27 cellular contexts compared by ENCODE assay signal in genomic region chr10:28314211-28314610, GRCh38. TPM values are rescaled to one million over a fixed set of nuclear protein-coding genes. Genes with fewer than 3 reads are reported as not detected.
DNase-seq lines count a peak whose midpoint lies in the region; ATAC-seq, FAIRE-seq and TF ChIP-seq lines count a peak whose summit lies in the region.
"Had no signal": no experiment of that assay in that cellular context is flagged by ENCODE, and none has a peak within 500 bp of the region (broad histone marks: within the 10 kb centered on the region; RNA-seq: fewer than 3 reads in every experiment).

No MANE protein-coding gene starts in this region.

- H3K4me1 Mint-ChIP-seq in astrocyte (ENCODE audit: low read depth, unreplicated experiment) (peaks cover 5% of the 10 kb centered on the region), neural progenitor cell (peaks cover 4% of the 10 kb centered on the region)

- CTCF ChIA-PET in A673 (lab: Charles Lee), result no interaction called here

- in situ Hi-C loops in transverse colon (cut with MboI; ENCODE audit: low pct_ligation_motif_present in 1 of 4, low pct_unique_long_range_greater_than_20kb in 1 of 4, low sequenced_read_pairs in 3 of 4), result no loop called here

- peak; percentile 28 for DNase-seq in A673 (ENCODE audit: low spot score)
- DNase-seq in astrocyte (ENCODE audit: low read depth), result no peak
- peak; percentile 45 for DNase-seq in neural progenitor cell (ENCODE audit: low spot score)
- no peak for DNase-seq in transverse colon
- no peak for DNase-seq in NCI-H1436 treated with DMSO at 0.1 percent for 48 hours (lab: John Stamatoyannopoulos, UW)
- DNase-seq: ACHN; BE2C; C1 segment of cervical spinal cord; CD4-positive, alpha-beta memory T cell; CD4-positive, CD25-positive, alpha-beta regulatory T cell; CD8-positive, alpha-beta memory T cell; COR-L47; DMS 273 treated with DMSO at 0.1 percent for 48 hours; DMS153; DMS53; DMS79; DND-41; EL; GDM1 had no signal

- FAIRE-seq in astrocyte (lab: Jason Lieb, UNC), result peak; percentile 17
- FAIRE-seq: A549, GM12878, GM12892, GM18507 had no signal

- no peak for TF ChIP-seq CTCF in A673 (conservative IDR thresholded peaks at IDR 0.05; ENCODE audit: low read depth, low read length)
- no peak for TF ChIP-seq CTCF in astrocyte (IDR thresholded peaks at IDR 0.05; ENCODE audit: insufficient read depth, low read depth, low read length)
- no peak for TF ChIP-seq CTCF in neural progenitor cell (IDR thresholded peaks at IDR 0.05)
- no peak for TF ChIP-seq CTCF in transverse colon (IDR thresholded peaks at IDR 0.05)

- H4K20me1 ChIP-seq in astrocyte (ENCODE audit: insufficient read depth, low read length) (no peaks in the 10 kb centered on the region), neural progenitor cell (ENCODE audit: low read depth) (no peaks in the 10 kb centered on the region)
- H4K20me1 ChIP-seq: BLaER1 had no signal

- no peak for ATAC-seq in GM21367 (IDR thresholded peaks at IDR 0.05; ENCODE audit: unreplicated experiment)
- ATAC-seq: A549, GM12878 had no signal

- H3K27ac Mint-ChIP-seq in astrocyte (ENCODE audit: unreplicated experiment) (no peak overlapping the region), neural progenitor cell (peak overlapping the region; percentile 3)
- H3K27ac Mint-ChIP-seq: CD4-positive, CD25-positive, alpha-beta regulatory T cell had no signal

- no peaks in the 10 kb centered on the region for H3K36me3 ChIP-seq in A673 (ENCODE audit: insufficient read depth, low read length, poor library complexity, severe bottlenecking)
- no peaks in the 10 kb centered on the region for H3K36me3 ChIP-seq in astrocyte (ENCODE audit: insufficient read depth, low read length)
- no peaks in the 10 kb centered on the region for H3K36me3 ChIP-seq in neural progenitor cell
- H3K36me3 ChIP-seq in transverse colon, result no peaks in the 10 kb centered on the region
- H3K36me3 ChIP-seq: BE2C, BLaER1 had no signal

- no peak for TF ChIP-seq EP300 in transverse colon (IDR thresholded peaks at IDR 0.05; ENCODE audit: low read depth)

- no peaks in the 10 kb centered on the region for H3K79me2 ChIP-seq in astrocyte (ENCODE audit: insufficient read depth, low read length)
- H3K79me2 ChIP-seq in neural progenitor cell (ENCODE audit: low read depth), result no peaks in the 10 kb centered on the region

- H3K27me3 Mint-ChIP-seq in astrocyte (ENCODE audit: low read depth, unreplicated experiment), result no peaks in the 10 kb centered on the region
- peaks cover 6% of the 10 kb centered on the region for H3K27me3 Mint-ChIP-seq in neural progenitor cell (ENCODE audit: insufficient read depth, low read depth)
- H3K27me3 Mint-ChIP-seq: CD4-positive, alpha-beta memory T cell; CD8-positive, alpha-beta memory T cell had no signal

- no peaks in the 10 kb centered on the region for H3K36me3 Mint-ChIP-seq in astrocyte (ENCODE audit: low read depth, unreplicated experiment)
- no peaks in the 10 kb centered on the region for H3K36me3 Mint-ChIP-seq in neural progenitor cell

- H3K4me2 ChIP-seq in astrocyte (ENCODE audit: low read length) (no peak overlapping the region), neural progenitor cell (no peak overlapping the region)
- H3K4me2 ChIP-seq: A549, BLaER1 had no signal

- H3K27ac ChIP-seq in A673 (ENCODE audit: low read depth, low read length, poor library complexity, severe bottlenecking) (no peak overlapping the region), astrocyte (ENCODE audit: low read depth, low read length) (no peak overlapping the region), neural progenitor cell (no peak overlapping the region), transverse colon (no peak overlapping the region)
- H3K27ac ChIP-seq: 22Rv1, A549, BLaER1 had no signal

- no TSS peak for BruUV-seq in A673 (replicated peaks; lab: Mats Ljungman, UMichigan)

- H3K4me1 ChIP-seq in A673 (ENCODE audit: insufficient read depth, low read length, poor library complexity, severe bottlenecking), result no peaks in the 10 kb centered on the region
- H3K4me1 ChIP-seq in astrocyte (ENCODE audit: insufficient read depth, low read length), result no peaks in the 10 kb centered on the region
- no peaks in the 10 kb centered on the region for H3K4me1 ChIP-seq in neural progenitor cell
- H3K4me1 ChIP-seq in transverse colon, result no peaks in the 10 kb centered on the region
- H3K4me1 ChIP-seq: A549, BE2C had no signal

- POLR2A ChIA-PET in A673 (lab: Charles Lee; ENCODE audit: low non-redundant PET), result no interaction called here

- TF ChIP-seq POLR2A in transverse colon (IDR thresholded peaks at IDR 0.05), result no peak

- H3K9me3 Mint-ChIP-seq in astrocyte (ENCODE audit: unreplicated experiment) (no peaks in the 10 kb centered on the region), neural progenitor cell (no peaks in the 10 kb centered on the region)
- H3K9me3 Mint-ChIP-seq: CD4-positive, CD25-positive, alpha-beta regulatory T cell had no signal

- H3K9ac ChIP-seq in astrocyte (ENCODE audit: low read length) (no peak overlapping the region), neural progenitor cell (no peak overlapping the region)
- H3K9ac ChIP-seq: BLaER1 had no signal

- H3K27me3 ChIP-seq in A673 (replicated peaks; ENCODE audit: insufficient read depth, low read depth, low read length, poor library complexity) (no peaks in the 10 kb centered on the region), astrocyte (ENCODE audit: insufficient read depth, low read length) (no peaks in the 10 kb centered on the region), neural progenitor cell (no peaks in the 10 kb centered on the region), transverse colon (no peaks in the 10 kb centered on the region)
- H3K27me3 ChIP-seq: BE2C, BLaER1 had no signal

- H2AFZ ChIP-seq in astrocyte (ENCODE audit: low read depth, low read length) (no peak overlapping the region), neural progenitor cell (replicated peaks) (no peak overlapping the region)

- H3K9me3 ChIP-seq in A673 (ENCODE audit: low read depth, low read length, poor library complexity, severe bottlenecking), result no peaks in the 10 kb centered on the region
- H3K9me3 ChIP-seq in astrocyte (ENCODE audit: insufficient read depth, low read depth, low read length), result no peaks in the 10 kb centered on the region
- no peaks in the 10 kb centered on the region for H3K9me3 ChIP-seq in neural progenitor cell (ENCODE audit: low read depth)
- no peaks in the 10 kb centered on the region for H3K9me3 ChIP-seq in transverse colon
- H3K9me3 ChIP-seq: BE2C had no signal

- H3K4me3 Mint-ChIP-seq in astrocyte (ENCODE audit: unreplicated experiment), result no peak overlapping the region
- H3K4me3 Mint-ChIP-seq in neural progenitor cell, result no peak overlapping the region
- H3K4me3 Mint-ChIP-seq: CD14-positive monocyte; CD4-positive, alpha-beta memory T cell; CD4-positive, CD25-positive, alpha-beta regulatory T cell; CD8-positive, alpha-beta memory T cell had no signal

- no peaks in the 10 kb centered on the region for H3F3A ChIP-seq in neural progenitor cell (ENCODE audit: low read depth)

- intact Hi-C loops in A673 (cut with micrococcal nuclease; ENCODE audit: unreplicated experiment), result no loop called here
- intact Hi-C loops in transverse colon (cut with DNase I; ENCODE audit: low total_unique reads), result no loop called here

- WGBS in transverse colon (ENCODE audit: low coverage in 1 of 2), 2 donors, result 86 to 88% methylated on average over 5 of the region's 5 CpGs

- H3K4me3 ChIP-seq in A673 (ENCODE audit: low read depth, low read length, poor library complexity, severe bottlenecking) (no peak overlapping the region), astrocyte (ENCODE audit: insufficient read depth, low read depth, low read length) (no peak overlapping the region), neural progenitor cell (no peak overlapping the region), transverse colon (no peak overlapping the region)
- H3K4me3 ChIP-seq: A549, BLaER1, GM12878 had no signal

RNA-seq across cellular contexts. Expression of gene MPP7, which starts 11.3 kb away (rescaled TPM):
- total RNA-seq in A673 (2021) (1.5 and 2.0 TPM in 2 replicates), astrocyte (6.9 and 7.1 TPM in 2 replicates), neural progenitor cell (ENCODE audit: low replicate concordance) (6.1 and 8.5 TPM in 2 replicates), transverse colon (10 to 100 TPM; 13.1 to 44.8 (median 27.3) TPM)

Comparison
In these comparisons a context has a peak if more than half of its experiments do, and no peak if none do; other contexts are left out.
1. DNase-seq: peak in A673 (single experiment) and neural progenitor cell (single experiment); none in astrocyte (single experiment), transverse colon (single experiment) and NCI-H1436 treated with DMSO at 0.1 percent for 48 hours (single experiment).